Comparison of ENCODE assay signal across 8 cellular contexts in genomic region chr20:44247676-44248419, GRCh38. TPM values are rescaled to one million over a fixed set of nuclear protein-coding genes. Genes with fewer than 3 reads are reported as not detected.
DNase-seq lines count a peak whose midpoint lies in the region; ATAC-seq and TF ChIP-seq lines count a peak whose summit lies in the region.

No MANE protein-coding gene starts in this region.

- no peak overlapping the region for H3K4me3 ChIP-seq in astrocyte of the cerebellum (ENCODE audit: low read depth, low read length)
- no peak overlapping the region for H3K4me3 ChIP-seq in thyroid gland (replicated peaks in 1 of 3)

- H3K27me3 ChIP-seq in thyroid gland = no peaks in the 10 kb centered on the region

- DNase-seq in ELR (ENCODE audit: low read depth) = peak; percentile 62
- peak; percentile 33 to 38 for DNase-seq in Kasumi-1 (lab: John Stamatoyannopoulos, UW)
- DNase-seq in astrocyte of the cerebellum (ENCODE audit: low read depth) = peak; percentile 3
- DNase-seq in islet precursor cell = peak; percentile 85
- peak; percentile 32 to 47 for DNase-seq in thyroid gland
- DNase-seq in effector memory CD8-positive, alpha-beta T cell = no peak

- TF ChIP-seq CTCF in astrocyte of the cerebellum (IDR thresholded peaks at IDR 0.05; ENCODE audit: low read depth, low read length, missing control alignments) = peak; percentile 67
- peak in 3 of 6 experiments; percentile 19 to 35 (median 23) for TF ChIP-seq CTCF in thyroid gland (IDR thresholded peaks at IDR 0.05)

- H3K4me1 Mint-ChIP-seq in effector memory CD8-positive, alpha-beta T cell (ENCODE audit: low read depth in 2 of 2) = peaks cover 1 to 8% of the 10 kb centered on the region in 2 donors

- H3K27ac ChIP-seq in thyroid gland = no peak overlapping the region

- H3K4me1 ChIP-seq in thyroid gland = peaks cover 9 to 12% of the 10 kb centered on the region in 2 donors

- 6 to 16% methylated on average over 11 to 19 of the region's 26 CpGs for WGBS in thyroid gland, 2 donors

- no peak for TF ChIP-seq POLR2A in thyroid gland (IDR thresholded peaks at IDR 0.05)

- no peak overlapping the region for H3K27ac Mint-ChIP-seq in effector memory CD8-positive, alpha-beta T cell

- H3K36me3 Mint-ChIP-seq in effector memory CD8-positive, alpha-beta T cell (ENCODE audit: insufficient read depth) = no peaks in the 10 kb centered on the region

- intact Hi-C loops in thyroid gland (cut with DNase I) = no loop called here

- in situ Hi-C loops in astrocyte of the cerebellum (cut with HindIII; ENCODE audit: low sequenced_read_pairs) = no loop called here

- no peaks in the 10 kb centered on the region for H3K9me3 ChIP-seq in thyroid gland

- no peaks in the 10 kb centered on the region for H3K9me3 Mint-ChIP-seq in effector memory CD8-positive, alpha-beta T cell

- no peaks in the 10 kb centered on the region for H3K36me3 ChIP-seq in thyroid gland

- no peak for ATAC-seq in HG03354 (IDR thresholded peaks at IDR 0.05; ENCODE audit: poor library complexity, severe bottlenecking, unreplicated experiment)
- no peak for ATAC-seq in effector memory CD8-positive, alpha-beta T cell (replicated peaks)
- no peak for ATAC-seq in GM18861 (IDR thresholded peaks at IDR 0.05; ENCODE audit: unreplicated experiment)

- H3K27me3 Mint-ChIP-seq in effector memory CD8-positive, alpha-beta T cell = peaks cover 23 to 29% of the 10 kb centered on the region in 2 donors

- H3K4me3 Mint-ChIP-seq in effector memory CD8-positive, alpha-beta T cell = no peak overlapping the region

RNA-seq across cellular contexts. Expression of gene GDAP1L1, which starts 0.7 kb away (rescaled TPM):
- total RNA-seq in thyroid gland = under 1 TPM in 1 of 4 donors, not detected in 3; 0.29 TPM

RNA-seq across cellular contexts. Expression of gene OSER1, which starts 37.3 kb away (rescaled TPM):
- 10 to 100 TPM; 36.2 to 56.4 (median 43.0) TPM for total RNA-seq in thyroid gland

Comparison
In these comparisons a context has a peak if more than half of its experiments do, and no peak if none do; other contexts are left out.
1. DNase-seq: peak in ELR (single experiment), Kasumi-1 (2 of 2), astrocyte of the cerebellum (single experiment), islet precursor cell (single experiment) and thyroid gland (2 of 2); none in effector memory CD8-positive, alpha-beta T cell (0 of 3).